Comparison of ENCODE assay signal across 8 cellular contexts in genomic region chr19:45882652-45883585, GRCh38. TPM values are rescaled to one million over a fixed set of nuclear protein-coding genes. Genes with fewer than 3 reads are reported as not detected.
DNase-seq lines count a peak whose midpoint lies in the region; ATAC-seq and TF ChIP-seq lines count a peak whose summit lies in the region.

No MANE protein-coding gene starts in this region.

- no peak overlapping the region for H3K27ac ChIP-seq in DND-41 (ENCODE audit: low read length)
- peak overlapping the region; percentile 68 for H3K27ac ChIP-seq in muscle layer of duodenum (ENCODE audit: low read length)

- H4K20me1 ChIP-seq in DND-41 (ENCODE audit: insufficient read depth, low read length) = peaks cover 44% of the 10 kb centered on the region

- peak overlapping the region; percentile 99 for H3K4me2 ChIP-seq in DND-41 (ENCODE audit: insufficient read depth, low read length)

- H2AFZ ChIP-seq in DND-41 (ENCODE audit: low read depth, low read length) = no peak overlapping the region

- H3K9ac ChIP-seq in DND-41 (ENCODE audit: low read depth, low read length) = no peak overlapping the region

- peaks cover 31% of the 10 kb centered on the region for H3K79me2 ChIP-seq in DND-41 (ENCODE audit: insufficient read depth, low read length)

- H3K4me1 ChIP-seq in DND-41 (ENCODE audit: insufficient read depth, low read length) (peaks cover 37% of the 10 kb centered on the region), muscle layer of duodenum (ENCODE audit: control insufficient read depth in 1 of 2, insufficient read depth in 2 of 2, low read length in 2 of 2) (peaks cover 3 to 38% of the 10 kb centered on the region in 2 donors)

- ATAC-seq in DND-41 (ENCODE audit: insufficient read depth, low read depth) (no peak), HG03354 (IDR thresholded peaks at IDR 0.05; ENCODE audit: poor library complexity, severe bottlenecking, unreplicated experiment) (peak; percentile 35), esophagus mucosa (peak; percentile 43), GM18520 (IDR thresholded peaks at IDR 0.05; ENCODE audit: unreplicated experiment) (no peak)

- no peaks in the 10 kb centered on the region for H3K27me3 ChIP-seq in DND-41 (ENCODE audit: insufficient read depth, low read length, poor library complexity)
- no peaks in the 10 kb centered on the region for H3K27me3 ChIP-seq in muscle layer of duodenum (ENCODE audit: low read depth, low read length)

- H3K9me3 ChIP-seq in DND-41 (ENCODE audit: insufficient read depth, low read length, severe bottlenecking) = no peaks in the 10 kb centered on the region
- no peaks in the 10 kb centered on the region for H3K9me3 ChIP-seq in muscle layer of duodenum (ENCODE audit: control insufficient read depth in 1 of 2, low read length in 2 of 2)

- H3K36me3 ChIP-seq in DND-41 (ENCODE audit: insufficient read depth, low read length) (peaks cover 28% of the 10 kb centered on the region), muscle layer of duodenum (ENCODE audit: control insufficient read depth in 1 of 2, insufficient read depth in 2 of 2, low read length in 2 of 2) (no peaks in the 10 kb centered on the region)

- H3K4me3 ChIP-seq in DND-41 (ENCODE audit: low read depth in 1 of 2, low read length in 2 of 2) (peak overlapping the region in 1 of 2 experiments; percentile 12; a peak in 1 of 4 replicates), muscle layer of duodenum (ENCODE audit: low read depth in 1 of 2, low read length in 2 of 2) (peak overlapping the region; percentile 10 to 55)

- DNase-seq in DND-41 (peak; percentile 82), OCI-M1 (lab: John Stamatoyannopoulos, UW) (peak; percentile 96), activated T-cell treated with anti-CD3 and anti-CD28 coated beads for 48 hours (ENCODE audit: low read depth) (peak; percentile 83)
- DNase-seq in stimulated activated CD8-positive, alpha-beta memory T cell treated with anti-CD3 and anti-CD28 coated beads, Interleukin-4, amount 100 ng/mL, for 48 hours = peak; percentile 92

- peak; percentile 91 for TF ChIP-seq CTCF in DND-41 (IDR thresholded peaks at IDR 0.05; ENCODE audit: borderline replicate concordance, extremely low read depth, low read length, poor library complexity, severe bottlenecking)

RNA-seq across cellular contexts. Expression of gene IRF2BP1, which starts 3.0 kb away (rescaled TPM):
- 10.0 TPM for total RNA-seq in esophagus mucosa

RNA-seq across cellular contexts. Expression of gene FOXA3, which starts 18.8 kb away (rescaled TPM):
- total RNA-seq in esophagus mucosa = not detected

RNA-seq across cellular contexts. Expression of gene MYPOP, which starts 19.5 kb away (rescaled TPM):
- 3.7 TPM for total RNA-seq in esophagus mucosa

RNA-seq across cellular contexts. Expression of gene SYMPK, which starts 20.0 kb away (rescaled TPM):
- total RNA-seq in esophagus mucosa = 42.9 TPM

RNA-seq across cellular contexts. Expression of gene NANOS2, which starts 31.7 kb away (rescaled TPM):
- total RNA-seq in esophagus mucosa = not detected

Comparison
In these comparisons a context has a peak if more than half of its experiments do, and no peak if none do; other contexts are left out.
1. ATAC-seq: peak in HG03354 (single experiment) and esophagus mucosa (single experiment); none in DND-41 (single experiment) and GM18520 (single experiment).
2. Peak in every context shown above with its lines, with median percentiles within 50 percentile points of each other: DNase-seq.